16 cellular contexts compared by ENCODE assay signal in genomic region chr16:4067262-4068001, GRCh38. TPM values are rescaled to one million over a fixed set of nuclear protein-coding genes. Genes with fewer than 3 reads are reported as not detected.
DNase-seq lines count a peak whose midpoint lies in the region; ATAC-seq lines count a peak whose summit lies in the region.
"Had no signal": no experiment of that assay in that cellular context is flagged by ENCODE, and none has a peak within 500 bp of the region (broad histone marks: within the 10 kb centered on the region; RNA-seq: fewer than 3 reads in every experiment).

No MANE protein-coding gene starts in this region.

- intact Hi-C loops in Right ventricle myocardium superior (cut with DNase I), result no loop called here
- intact Hi-C loops in cardiac septum (cut with DNase I), result no loop called here

- DNase-seq in Right ventricle myocardium superior (no peak), cardiac septum (ENCODE audit: low spot score) (no peak), mesenteric fat pad (ENCODE audit: low spot score) (peak; percentile 22), AG08396 (ENCODE audit: low spot score) (no peak)
- no peak for DNase-seq in activated CD4-positive, alpha-beta T cell treated with anti-CD3 and anti-CD28 coated beads, Interleukin-2, amount 50 U/mL, for 4 hours
- no peak for DNase-seq in activated naive CD4-positive, alpha-beta T cell treated with anti-CD3 and anti-CD28 coated beads, Interleukin-2, amount 50 U/mL, for 16 hours
- DNase-seq: ACHN; activated CD8-positive, alpha-beta memory T cell treated with anti-CD3 and anti-CD28 coated beads, Interleukin-2, amount 50 U/mL, for 4 hours; brain microvascular endothelial cell; NCI-H1930; OCI-M1; posterior cingulate gyrus; stimulated activated CD4-positive, alpha-beta T cell treated with anti-CD3 and anti-CD28 coated beads, Interleukin-15, amount 100 ng/mL, for 24 hours; SW 1271 had no signal

- H3K9me3 ChIP-seq in endocrine pancreas (ENCODE audit: control insufficient read depth, low read length), result no peaks in the 10 kb centered on the region

- H3K9ac ChIP-seq in endocrine pancreas (ENCODE audit: control insufficient read depth, insufficient read depth, low read length), result no peak overlapping the region

- ATAC-seq in Right ventricle myocardium superior (ENCODE audit: poor library complexity) (peak; percentile 69), GM21360 (IDR thresholded peaks at IDR 0.05; ENCODE audit: unreplicated experiment) (no peak)

- peaks cover 7% of the 10 kb centered on the region for H3K4me1 ChIP-seq in endocrine pancreas (ENCODE audit: control insufficient read depth, insufficient read depth, low read length)

- peak overlapping the region; percentile 14 for H3K4me3 ChIP-seq in endocrine pancreas (ENCODE audit: control insufficient read depth, insufficient read depth, low read length)

- H3K27me3 ChIP-seq in endocrine pancreas (ENCODE audit: control insufficient read depth, insufficient read depth, low read length), result no peaks in the 10 kb centered on the region
- H3K27me3 ChIP-seq: brain microvascular endothelial cell had no signal

- H3K36me3 ChIP-seq in endocrine pancreas (ENCODE audit: control insufficient read depth, insufficient read depth, low read length), result no peaks in the 10 kb centered on the region
- H3K36me3 ChIP-seq: brain microvascular endothelial cell had no signal

RNA-seq across cellular contexts. Expression of gene ADCY9, which starts 48.8 kb away (rescaled TPM):
- total RNA-seq in Right ventricle myocardium superior (44.8 TPM), cardiac septum (44.0 TPM), mesenteric fat pad (11.7 TPM)
